1 cellular context compared by ENCODE assay signal in the genomic region with DNA sequence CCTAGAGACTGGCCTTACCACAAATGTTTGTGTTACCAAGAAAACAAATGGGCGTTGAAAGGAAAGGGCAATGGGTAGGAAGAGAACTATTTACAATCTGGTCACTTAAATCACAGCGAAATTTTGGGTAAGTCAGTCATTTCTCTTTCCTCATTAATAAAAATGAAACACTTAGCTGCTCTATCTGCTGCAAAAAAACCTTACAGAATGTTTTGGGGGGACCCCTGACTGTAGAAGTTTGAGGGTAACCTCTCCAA.
TF ChIP-seq lines count a peak whose summit lies in the region.

No MANE protein-coding gene starts in this region.

TF ChIP-seq in HepG2, 621 proteins besides CTCF, POLR2A, EP300 and RAD21:
- 0 out of 2 replicates have a peak, but pooled peaks have one; percentile 6 for TF ChIP-seq ZFP41 (CRISPR knock-in tag; IDR thresholded peaks at IDR 0.05; ENCODE audit: borderline replicate concordance)
- TF ChIP-seq, protein P1, sequence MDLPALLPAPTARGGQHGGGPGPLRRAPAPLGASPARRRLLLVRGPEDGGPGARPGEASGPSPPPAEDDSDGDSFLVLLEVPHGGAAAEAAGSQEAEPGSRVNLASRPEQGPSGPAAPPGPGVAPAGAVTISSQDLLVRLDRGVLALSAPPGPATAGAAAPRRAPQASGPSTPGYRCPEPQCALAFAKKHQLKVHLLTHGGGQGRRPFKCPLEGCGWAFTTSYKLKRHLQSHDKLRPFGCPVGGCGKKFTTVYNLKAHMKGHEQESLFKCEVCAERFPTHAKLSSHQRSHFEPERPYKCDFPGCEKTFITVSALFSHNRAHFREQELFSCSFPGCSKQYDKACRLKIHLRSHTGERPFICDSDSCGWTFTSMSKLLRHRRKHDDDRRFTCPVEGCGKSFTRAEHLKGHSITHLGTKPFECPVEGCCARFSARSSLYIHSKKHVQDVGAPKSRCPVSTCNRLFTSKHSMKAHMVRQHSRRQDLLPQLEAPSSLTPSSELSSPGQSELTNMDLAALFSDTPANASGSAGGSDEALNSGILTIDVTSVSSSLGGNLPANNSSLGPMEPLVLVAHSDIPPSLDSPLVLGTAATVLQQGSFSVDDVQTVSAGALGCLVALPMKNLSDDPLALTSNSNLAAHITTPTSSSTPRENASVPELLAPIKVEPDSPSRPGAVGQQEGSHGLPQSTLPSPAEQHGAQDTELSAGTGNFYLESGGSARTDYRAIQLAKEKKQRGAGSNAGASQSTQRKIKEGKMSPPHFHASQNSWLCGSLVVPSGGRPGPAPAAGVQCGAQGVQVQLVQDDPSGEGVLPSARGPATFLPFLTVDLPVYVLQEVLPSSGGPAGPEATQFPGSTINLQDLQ (CRISPR knock-in tag; IDR thresholded peaks at IDR 0.05) = 0 out of 2 replicates have a peak, but pooled peaks have one; percentile 25
- no peak for TF ChIP-seq ZNF83 (CRISPR knock-in tag; IDR thresholded peaks at IDR 0.05; ENCODE audit: borderline replicate concordance)
- TF ChIP-seq HOXA5 (CRISPR knock-in tag; IDR thresholded peaks at IDR 0.05) = no peak
- TF ChIP-seq ZNF468 (CRISPR knock-in tag; IDR thresholded peaks at IDR 0.05) = 0 out of 2 replicates have a peak, but pooled peaks have one; percentile 32
- TF ChIP-seq SPEN (CRISPR knock-in tag; IDR thresholded peaks at IDR 0.05; ENCODE audit: low read depth) = no peak
